Comparison of ENCODE assay signal across 11 cellular contexts in genomic region chr1:9691108-9691445, GRCh38. TPM values are rescaled to one million over a fixed set of nuclear protein-coding genes. Genes with fewer than 3 reads are reported as not detected.
DNase-seq lines count a peak whose midpoint lies in the region; ATAC-seq and TF ChIP-seq lines count a peak whose summit lies in the region.
"Had no signal": no experiment of that assay in that cellular context is flagged by ENCODE, and none has a peak within 500 bp of the region (broad histone marks: within the 10 kb centered on the region; RNA-seq: fewer than 3 reads in every experiment).

No MANE protein-coding gene starts in this region.

- in situ Hi-C loops in astrocyte of the cerebellum (cut with HindIII; ENCODE audit: low sequenced_read_pairs) = no loop called here

- peaks cover 60 to 77% (median 72%) of the 10 kb centered on the region in 3 donors for H3K4me1 Mint-ChIP-seq in CD8-positive, alpha-beta memory T cell
- H3K4me1 Mint-ChIP-seq in natural killer cell = peaks cover 64 to 72% of the 10 kb centered on the region in 2 donors

- H3K4me1 ChIP-seq in CD8-positive, alpha-beta memory T cell (ENCODE audit: insufficient read depth, low read length) = peaks cover 56% of the 10 kb centered on the region
- H3K4me1 ChIP-seq in HUES6 (ENCODE audit: control insufficient read depth, insufficient read depth, low read length) = peaks cover 28% of the 10 kb centered on the region

- intact Hi-C loops in natural killer cell (cut with micrococcal nuclease) = no loop called here

- peaks cover 13% of the 10 kb centered on the region for H3K36me3 ChIP-seq in CD8-positive, alpha-beta memory T cell (ENCODE audit: insufficient read depth, low read length)
- no peaks in the 10 kb centered on the region for H3K36me3 ChIP-seq in HUES6 (ENCODE audit: control insufficient read depth, insufficient read depth, low read length)

- H3K27ac Mint-ChIP-seq in CD8-positive, alpha-beta memory T cell = peak overlapping the region; percentile 19 to 94 (median 71)
- peak overlapping the region; percentile 76 to 88 for H3K27ac Mint-ChIP-seq in natural killer cell

- H3K27me3 Mint-ChIP-seq in CD8-positive, alpha-beta memory T cell = no peaks in the 10 kb centered on the region
- no peaks in the 10 kb centered on the region for H3K27me3 Mint-ChIP-seq in natural killer cell (ENCODE audit: low read depth in 2 of 2)

- no peak overlapping the region for H3K27ac ChIP-seq in CD8-positive, alpha-beta memory T cell (ENCODE audit: low read depth, low read length)
- no peak overlapping the region for H3K27ac ChIP-seq in HUES6 (ENCODE audit: low read depth, low read length)

- ATAC-seq in natural killer cell = no peak
- ATAC-seq in GM21619 (IDR thresholded peaks at IDR 0.05; ENCODE audit: unreplicated experiment) = no peak
- ATAC-seq: left cardiac atrium had no signal

- CTCF ChIA-PET in CD8-positive, alpha-beta memory T cell (lab: Charles Lee) = interaction anchor here (1.3 to 11.2 kb wide), 3 partner anchors 11 to 62 kb away, joined by 3 to 86 read pairs (median 7); no protein-coding TSS in a partner anchor

- no peaks in the 10 kb centered on the region for H3K9me3 Mint-ChIP-seq in CD8-positive, alpha-beta memory T cell
- H3K9me3 Mint-ChIP-seq in natural killer cell = no peaks in the 10 kb centered on the region

- H3K4me3 ChIP-seq in CD8-positive, alpha-beta memory T cell (ENCODE audit: low read length) = no peak overlapping the region
- H3K4me3 ChIP-seq in HUES6 (ENCODE audit: low read depth, low read length) = 0 out of 2 replicates have a peak overlapping the region, but pooled peaks have one; percentile 71
- H3K4me3 ChIP-seq in astrocyte of the cerebellum (ENCODE audit: low read depth, low read length) = peak overlapping the region; percentile 64

- POLR2A ChIA-PET in CD8-positive, alpha-beta memory T cell (lab: Charles Lee) = interaction anchor here (0.5 to 1.7 kb wide), 4 partner anchors 24 to 62 kb away, joined by 3 to 6 read pairs (median 4); no protein-coding TSS in a partner anchor

- H3K27me3 ChIP-seq in CD8-positive, alpha-beta memory T cell (ENCODE audit: insufficient read depth, low read length, poor library complexity, severe bottlenecking) = no peaks in the 10 kb centered on the region
- H3K27me3 ChIP-seq in HUES6 (ENCODE audit: control insufficient read depth, insufficient read depth, low read length) = peaks cover 26% of the 10 kb centered on the region

- H3K9ac ChIP-seq in HUES6 (ENCODE audit: low read length) = no peak overlapping the region

- TF ChIP-seq CTCF in astrocyte of the cerebellum (IDR thresholded peaks at IDR 0.05; ENCODE audit: low read depth, low read length, missing control alignments) = no peak
- no peak for TF ChIP-seq CTCF in natural killer cell (IDR thresholded peaks at IDR 0.05)

- H3K4me3 Mint-ChIP-seq in CD8-positive, alpha-beta memory T cell = peak overlapping the region; percentile 58 to 97 (median 89)
- H3K4me3 Mint-ChIP-seq in natural killer cell = peak overlapping the region; percentile 92

- DNase-seq in CD8-positive, alpha-beta memory T cell = peak in 1 of 5 donors; percentile 70
- DNase-seq in astrocyte of the cerebellum (ENCODE audit: low read depth) = no peak
- DNase-seq in natural killer cell = no peak
- DNase-seq in SHP77 (lab: John Stamatoyannopoulos, UW) = no peak
- DNase-seq in stimulated activated CD8-positive, alpha-beta memory T cell treated with anti-CD3 and anti-CD28 coated beads, Interleukin-4, amount 100 ng/mL, for 48 hours = no peak
- no peak for DNase-seq in HUDEP-2 (lab: John Stamatoyannopoulos, UW; ENCODE audit: unreplicated experiment in 76 of 76)
- DNase-seq: activated effector memory CD4-positive, alpha-beta T cell treated with Interleukin-2 at 50 U/mL for 16 hours; left cardiac atrium; NCI-H2171 treated with DMSO at 0.1 percent for 48 hours had no signal

- no peaks in the 10 kb centered on the region for H3K9me3 ChIP-seq in CD8-positive, alpha-beta memory T cell (ENCODE audit: low read length)
- H3K9me3 ChIP-seq in HUES6 (ENCODE audit: control insufficient read depth, insufficient read depth, low read depth, low read length) = no peaks in the 10 kb centered on the region

- peaks cover 4 to 42% (median 13%) of the 10 kb centered on the region in 3 donors for H3K36me3 Mint-ChIP-seq in CD8-positive, alpha-beta memory T cell
- H3K36me3 Mint-ChIP-seq in natural killer cell = peaks cover 8% of the 10 kb centered on the region

RNA-seq across cellular contexts. Expression of gene PIK3CD, which starts 39.5 kb away (rescaled TPM):
- total RNA-seq in CD8-positive, alpha-beta memory T cell = 100 to 1,000 TPM; 157 to 165 TPM
- polyA plus RNA-seq in CD8-positive, alpha-beta memory T cell = 109 TPM
- 100 to 1,000 TPM; 171 to 240 (median 198) TPM for total RNA-seq in natural killer cell
